In genomic region chr9:109319072-109319630, GRCh38 we compare ENCODE assay signal across 8 cellular contexts. TPM values are rescaled to one million over a fixed set of nuclear protein-coding genes. Genes with fewer than 3 reads are reported as not detected.
A peak's percentile ranks its signal among the peaks of the same experiment; 100 is the strongest.
DNase-seq lines count a peak whose midpoint lies in the region; ATAC-seq and TF ChIP-seq lines count a peak whose summit lies in the region.

No MANE protein-coding gene starts in this region.

- H3K27me3 Mint-ChIP-seq in activated CD8-positive, alpha-beta T cell treated with anti-CD3 and anti-CD28 coated beads for 36 hours: peaks cover 63% of the 10 kb centered on the region

- intact Hi-C loops in activated CD8-positive, alpha-beta T cell treated with anti-CD3 and anti-CD28 coated beads for 36 hours (cut with micrococcal nuclease): loop anchor here (5.0 kb wide), 1 partner anchor 77 kb away; no protein-coding TSS in a partner anchor
- intact Hi-C loops in right cardiac atrium (cut with DNase I) (loop anchor here in 3 of 4 donors (2.0 to 10.0 kb wide), 4 partner anchors 74 to 434 kb away; no protein-coding TSS in a partner anchor), sigmoid colon (cut with DNase I) (no loop called here)

- CTCF ChIA-PET in activated CD8-positive, alpha-beta T cell treated with anti-CD3 and anti-CD28 coated beads for 36 hours (lab: Charles Lee): no interaction called here

- WGBS in right cardiac atrium: 14% methylated on average over 39 of the region's 39 CpGs
- 2 to 9% methylated on average over 39 of the region's 39 CpGs for WGBS in sigmoid colon, 2 donors

- no peak overlapping the region for H3K27ac Mint-ChIP-seq in activated CD8-positive, alpha-beta T cell treated with anti-CD3 and anti-CD28 coated beads for 36 hours

- H3K4me3 ChIP-seq in right cardiac atrium (ENCODE audit: low read length) (peak overlapping the region; percentile 90), skin epidermis (peak overlapping the region; percentile 1 to 38 (median 34)), sigmoid colon (peak overlapping the region in 2 of 4 donors; percentile 34 to 44)

- peak overlapping the region; percentile 52 for H3K4me3 Mint-ChIP-seq in activated CD8-positive, alpha-beta T cell treated with anti-CD3 and anti-CD28 coated beads for 36 hours

- no peak for TF ChIP-seq POLR2A in sigmoid colon (IDR thresholded peaks at IDR 0.05)

- H3K27ac ChIP-seq in right cardiac atrium (ENCODE audit: low read length): no peak overlapping the region
- peak overlapping the region in 6 of 21 experiments; percentile 2 to 73 (median 44) for H3K27ac ChIP-seq in skin epidermis
- H3K27ac ChIP-seq in sigmoid colon: peak overlapping the region in 1 of 4 donors; percentile 44

- no peak for TF ChIP-seq EP300 in sigmoid colon (IDR thresholded peaks at IDR 0.05)

- H3K4me1 ChIP-seq in right cardiac atrium (ENCODE audit: control insufficient read depth, insufficient read depth, low read length) (peaks cover 4% of the 10 kb centered on the region), sigmoid colon (peaks cover 0 to 15% (median 5%) of the 10 kb centered on the region in 4 donors)

- DNase-seq in NCI-H748 (lab: John Stamatoyannopoulos, UW; ENCODE audit: unreplicated experiment) (peak; percentile 54), NCI-H748 treated with DMSO at 0.1 percent for 48 hours (lab: John Stamatoyannopoulos, UW) (no peak), right cardiac atrium (peak in 1 of 3 donors; percentile 64), sigmoid colon (no peak)
- DNase-seq in activated CD8-positive, alpha-beta T cell treated with anti-CD3 and anti-CD28 coated beads for 36 hours: no peak

- H3K9me3 Mint-ChIP-seq in activated CD8-positive, alpha-beta T cell treated with anti-CD3 and anti-CD28 coated beads for 36 hours: no peaks in the 10 kb centered on the region

- ATAC-seq in activated CD8-positive, alpha-beta T cell treated with anti-CD3 and anti-CD28 coated beads for 36 hours: no peak
- ATAC-seq in right cardiac atrium (peak; percentile 41 to 50), GM19463 (IDR thresholded peaks at IDR 0.05; ENCODE audit: unreplicated experiment) (no peak), GM21717 (IDR thresholded peaks at IDR 0.05; ENCODE audit: unreplicated experiment) (no peak)

- POLR2A ChIA-PET in activated CD8-positive, alpha-beta T cell treated with anti-CD3 and anti-CD28 coated beads for 36 hours (lab: Charles Lee): no interaction called here

- TF ChIP-seq CTCF in activated CD8-positive, alpha-beta T cell treated with anti-CD3 and anti-CD28 coated beads for 36 hours (IDR thresholded peaks at IDR 0.05): no peak
- no peak for TF ChIP-seq CTCF in sigmoid colon (IDR thresholded peaks at IDR 0.05)

- peaks cover 11% of the 10 kb centered on the region for H3K4me1 Mint-ChIP-seq in activated CD8-positive, alpha-beta T cell treated with anti-CD3 and anti-CD28 coated beads for 36 hours (ENCODE audit: low read depth)

- no peaks in the 10 kb centered on the region for H3K36me3 ChIP-seq in sigmoid colon

- H3K9me3 ChIP-seq in right cardiac atrium (ENCODE audit: control insufficient read depth, low read length): no peaks in the 10 kb centered on the region
- no peaks in the 10 kb centered on the region for H3K9me3 ChIP-seq in sigmoid colon

- H3K27me3 ChIP-seq in right cardiac atrium (ENCODE audit: control insufficient read depth, insufficient read depth) (no peaks in the 10 kb centered on the region), sigmoid colon (peaks cover 7 to 12% (median 12%) of the 10 kb centered on the region in 3 donors)

- H3K36me3 Mint-ChIP-seq in activated CD8-positive, alpha-beta T cell treated with anti-CD3 and anti-CD28 coated beads for 36 hours (ENCODE audit: low read depth): no peaks in the 10 kb centered on the region

RNA-seq across cellular contexts. Expression of gene EPB41L4B, which starts 1.7 kb away (rescaled TPM):
- under 1 TPM; 0.34 TPM for total RNA-seq in activated CD8-positive, alpha-beta T cell treated with anti-CD3 and anti-CD28 coated beads for 36 hours
- total RNA-seq in right cardiac atrium (10 to 100 TPM; 20.1 to 39.2 (median 27.0) TPM), sigmoid colon (1 to 10 TPM in 2 of 4 donors, under 1 TPM in 2; 0.49 to 2.5 (median 1.4) TPM)
- polyA plus RNA-seq in right cardiac atrium (11.2 TPM), sigmoid colon (100 to 1,000 TPM in 2 of 3 donors, 10 to 100 TPM in 1; 41.8 to 160 (median 107) TPM)

Comparison
In these comparisons a context has a peak if more than half of its experiments do, and no peak if none do; other contexts are left out.
1. ATAC-seq: peak in right cardiac atrium (2 of 2); none in activated CD8-positive, alpha-beta T cell treated with anti-CD3 and anti-CD28 coated beads for 36 hours (single experiment), GM19463 (single experiment) and GM21717 (single experiment).
2. RNA of gene EPB41L4B, which starts 1.7 kb away (total RNA-seq): 20.1 to 39.2 TPM in right cardiac atrium; 0.49 to 2.5 TPM in sigmoid colon and 0.34 TPM in activated CD8-positive, alpha-beta T cell treated with anti-CD3 and anti-CD28 coated beads for 36 hours; every median in the first group is over 4 times any median in the second.